In the genomic region with DNA sequence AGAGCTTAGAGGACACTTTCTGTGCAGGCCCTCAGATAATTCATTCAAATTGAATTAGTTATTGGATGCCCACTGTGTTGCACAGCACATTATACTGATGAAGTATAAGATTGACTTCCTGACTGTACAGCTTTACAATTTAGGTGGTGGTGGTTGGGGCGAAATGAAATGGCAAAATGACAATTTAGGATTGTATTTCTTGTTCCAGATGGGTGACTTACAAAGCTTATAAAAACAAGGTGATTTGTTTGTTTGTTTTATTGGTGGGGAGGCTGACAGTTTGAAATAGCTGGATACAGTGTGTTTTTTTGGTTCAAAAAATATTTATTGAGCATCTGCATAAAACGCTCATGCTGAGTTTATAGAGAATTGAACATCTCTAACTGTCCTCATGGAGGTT, we compare ENCODE assay signal across 10 cellular contexts. TPM values are rescaled to one million over a fixed set of nuclear protein-coding genes. Genes with fewer than 3 reads are reported as not detected.
A peak's percentile ranks its signal among the peaks of the same experiment; 100 is the strongest.
DNase-seq lines count a peak whose midpoint lies in the region; ATAC-seq and TF ChIP-seq lines count a peak whose summit lies in the region.
"Had no signal": no experiment of that assay in that cellular context is flagged by ENCODE, and none has a peak within 500 bp of the region (broad histone marks: within the 10 kb centered on the region; RNA-seq: fewer than 3 reads in every experiment).

No MANE protein-coding gene starts in this region.

- H3K9me3 Mint-ChIP-seq in activated naive CD4-positive, alpha-beta T cell treated with anti-CD3 and anti-CD28 coated beads, Interleukin-2, amount 50 U/mL, for 24 hours, result no peaks in the 10 kb centered on the region
- H3K9me3 Mint-ChIP-seq in WTC11, result no peaks in the 10 kb centered on the region

- peaks cover 20% of the 10 kb centered on the region for H3K4me1 ChIP-seq in hepatocyte (ENCODE audit: insufficient read depth)
- H3K4me1 ChIP-seq in subcutaneous abdominal adipose tissue (ENCODE audit: control insufficient read depth in 5 of 5, insufficient read depth in 5 of 5, low read length in 5 of 5), result peaks cover 0 to 25% (median 20%) of the 10 kb centered on the region in 5 donors

- peak overlapping the region; percentile 92 for H3K4me3 ChIP-seq in hepatocyte
- peak overlapping the region in 2 of 5 donors; percentile 64 to 80 for H3K4me3 ChIP-seq in subcutaneous abdominal adipose tissue (ENCODE audit: low read depth in 1 of 5, low read length in 5 of 5)

- H3K79me2 ChIP-seq in hepatocyte, result peaks cover 64% of the 10 kb centered on the region

- H3K27ac ChIP-seq in hepatocyte, result no peak overlapping the region
- H3K27ac ChIP-seq in subcutaneous abdominal adipose tissue (ENCODE audit: low read depth, low read length), result no peak overlapping the region

- H3K36me3 ChIP-seq in hepatocyte (replicated peaks; ENCODE audit: insufficient read depth, low read depth) (no peaks in the 10 kb centered on the region), subcutaneous abdominal adipose tissue (ENCODE audit: control insufficient read depth in 5 of 5, insufficient read depth in 5 of 5, low read length in 5 of 5) (no peaks in the 10 kb centered on the region)

- 80% methylated on average over 2 of the region's 2 CpGs for WGBS in hepatocyte (ENCODE audit: low lambda C conversion rate, missing lambda C conversion rate)

- H3K4me2 ChIP-seq in hepatocyte, result peak overlapping the region; percentile 94

- H3K27me3 ChIP-seq in hepatocyte, result no peaks in the 10 kb centered on the region
- no peaks in the 10 kb centered on the region for H3K27me3 ChIP-seq in subcutaneous abdominal adipose tissue (ENCODE audit: control insufficient read depth in 5 of 5, insufficient read depth in 4 of 5, low read length in 5 of 5)

- H2AFZ ChIP-seq in hepatocyte, result no peak overlapping the region

- no peaks in the 10 kb centered on the region for H3K27me3 Mint-ChIP-seq in activated naive CD4-positive, alpha-beta T cell treated with anti-CD3 and anti-CD28 coated beads, Interleukin-2, amount 50 U/mL, for 24 hours
- peaks cover 12% of the 10 kb centered on the region for H3K27me3 Mint-ChIP-seq in WTC11 (ENCODE audit: low read depth)

- H3K9me3 ChIP-seq in hepatocyte (ENCODE audit: low read depth) (no peaks in the 10 kb centered on the region), subcutaneous abdominal adipose tissue (ENCODE audit: control insufficient read depth in 5 of 5, low read length in 5 of 5) (no peaks in the 10 kb centered on the region)

- CTCF ChIA-PET in WTC11 (lab: Charles Lee), result interaction anchor here (2.4 kb wide), 1 partner anchor 25 kb away, joined by 15 read pairs; a partner anchor contains a TSS

- DNase-seq in activated naive CD4-positive, alpha-beta T cell treated with Interleukin-2 at 50 U/mL for 16 hours, result no peak
- DNase-seq in WTC11 (ENCODE audit: low spot score) (no peak), hepatocyte (ENCODE audit: low spot score) (no peak), ecto neural progenitor cell (ENCODE audit: low spot score) (no peak), NOMO-1 treated with dmso at 0.1 percent for 144 hours (lab: John Stamatoyannopoulos, UW; ENCODE audit: unreplicated experiment) (no peak)
- no peak for DNase-seq in stimulated activated CD4-positive, alpha-beta T cell treated with anti-CD3 and anti-CD28 coated beads, Interleukin-12 subunit alpha, Interleukin-12 subunit beta, amount 100 ng/mL, for 4 hours
- DNase-seq: KG1 had no signal

- no peaks in the 10 kb centered on the region for H3K9me2 ChIP-seq in hepatocyte (replicated peaks; ENCODE audit: insufficient read depth)

- H3K4me1 Mint-ChIP-seq in activated naive CD4-positive, alpha-beta T cell treated with anti-CD3 and anti-CD28 coated beads, Interleukin-2, amount 50 U/mL, for 24 hours, result peaks cover 66% of the 10 kb centered on the region
- peaks cover 65% of the 10 kb centered on the region for H3K4me1 Mint-ChIP-seq in WTC11

- peak overlapping the region; percentile 83 for H3K4me3 Mint-ChIP-seq in activated naive CD4-positive, alpha-beta T cell treated with anti-CD3 and anti-CD28 coated beads, Interleukin-2, amount 50 U/mL, for 24 hours
- H3K4me3 Mint-ChIP-seq in WTC11, result peak overlapping the region; percentile 78

- peak overlapping the region in 4 of 5 donors; percentile 36 to 87 (median 80) for H3K9ac ChIP-seq in subcutaneous abdominal adipose tissue (ENCODE audit: low read length in 5 of 5)

- H4K20me1 ChIP-seq in hepatocyte (ENCODE audit: insufficient read depth, poor library complexity, severe bottlenecking), result peaks cover 55% of the 10 kb centered on the region

- H3K36me3 Mint-ChIP-seq in activated naive CD4-positive, alpha-beta T cell treated with anti-CD3 and anti-CD28 coated beads, Interleukin-2, amount 50 U/mL, for 24 hours, result peaks cover 7% of the 10 kb centered on the region
- no peaks in the 10 kb centered on the region for H3K36me3 Mint-ChIP-seq in WTC11

- POLR2A ChIA-PET in WTC11 (lab: Charles Lee), result interaction anchor here (0.5 to 3.5 kb wide), 2 partner anchors 25 to 274 kb away, joined by 3 to 43 read pairs; a partner anchor contains a TSS

- peak overlapping the region; percentile 38 for H3K27ac Mint-ChIP-seq in activated naive CD4-positive, alpha-beta T cell treated with anti-CD3 and anti-CD28 coated beads, Interleukin-2, amount 50 U/mL, for 24 hours
- no peak overlapping the region for H3K27ac Mint-ChIP-seq in WTC11

- no peak for TF ChIP-seq CTCF in WTC11 (IDR thresholded peaks at IDR 0.05)
- TF ChIP-seq CTCF in hepatocyte (IDR thresholded peaks at IDR 0.05; ENCODE audit: poor library complexity), result no peak

- ATAC-seq in WTC11, result no peak
- ATAC-seq: left lobe of liver had no signal

TF ChIP-seq in WTC11, 78 proteins besides CTCF, POLR2A, EP300 and RAD21:
- TF ChIP-seq CREB1 (CRISPR knock-in tag; IDR thresholded peaks at IDR 0.05) (no peak), ZNF416 (CRISPR knock-in tag; IDR thresholded peaks at IDR 0.05) (no peak), SP1 (CRISPR knock-in tag; conservative IDR thresholded peaks at IDR 0.05) (no peak), GABPB1 (CRISPR knock-in tag; IDR thresholded peaks at IDR 0.05) (no peak), ESRRA (CRISPR knock-in tag; IDR thresholded peaks at IDR 0.05; ENCODE audit: borderline replicate concordance) (no peak), MXD4 (CRISPR knock-in tag; IDR thresholded peaks at IDR 0.05; ENCODE audit: borderline replicate concordance) (no peak), CBFB (CRISPR knock-in tag; IDR thresholded peaks at IDR 0.05; ENCODE audit: low read depth) (no peak), IRF2 (CRISPR knock-in tag; IDR thresholded peaks at IDR 0.05; ENCODE audit: borderline replicate concordance, low read depth) (no peak), NFE2L1 (CRISPR knock-in tag; IDR thresholded peaks at IDR 0.05) (no peak), ZNF138 (CRISPR knock-in tag; conservative IDR thresholded peaks at IDR 0.05) (no peak), ZNF121 (CRISPR knock-in tag; IDR thresholded peaks at IDR 0.05) (no peak), JAZF1 (CRISPR knock-in tag; IDR thresholded peaks at IDR 0.05) (no peak), EMX1 (CRISPR knock-in tag; IDR thresholded peaks at IDR 0.05) (no peak)
- TF ChIP-seq, protein P1, sequence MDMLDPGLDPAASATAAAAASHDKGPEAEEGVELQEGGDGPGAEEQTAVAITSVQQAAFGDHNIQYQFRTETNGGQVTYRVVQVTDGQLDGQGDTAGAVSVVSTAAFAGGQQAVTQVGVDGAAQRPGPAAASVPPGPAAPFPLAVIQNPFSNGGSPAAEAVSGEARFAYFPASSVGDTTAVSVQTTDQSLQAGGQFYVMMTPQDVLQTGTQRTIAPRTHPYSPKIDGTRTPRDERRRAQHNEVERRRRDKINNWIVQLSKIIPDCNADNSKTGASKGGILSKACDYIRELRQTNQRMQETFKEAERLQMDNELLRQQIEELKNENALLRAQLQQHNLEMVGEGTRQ (CRISPR knock-in tag; IDR thresholded peaks at IDR 0.05), result no peak
- TF ChIP-seq, protein P2, sequence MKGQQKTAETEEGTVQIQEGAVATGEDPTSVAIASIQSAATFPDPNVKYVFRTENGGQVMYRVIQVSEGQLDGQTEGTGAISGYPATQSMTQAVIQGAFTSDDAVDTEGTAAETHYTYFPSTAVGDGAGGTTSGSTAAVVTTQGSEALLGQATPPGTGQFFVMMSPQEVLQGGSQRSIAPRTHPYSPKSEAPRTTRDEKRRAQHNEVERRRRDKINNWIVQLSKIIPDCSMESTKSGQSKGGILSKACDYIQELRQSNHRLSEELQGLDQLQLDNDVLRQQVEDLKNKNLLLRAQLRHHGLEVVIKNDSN (CRISPR knock-in tag; IDR thresholded peaks at IDR 0.05), result no peak
- TF ChIP-seq, protein P3, sequence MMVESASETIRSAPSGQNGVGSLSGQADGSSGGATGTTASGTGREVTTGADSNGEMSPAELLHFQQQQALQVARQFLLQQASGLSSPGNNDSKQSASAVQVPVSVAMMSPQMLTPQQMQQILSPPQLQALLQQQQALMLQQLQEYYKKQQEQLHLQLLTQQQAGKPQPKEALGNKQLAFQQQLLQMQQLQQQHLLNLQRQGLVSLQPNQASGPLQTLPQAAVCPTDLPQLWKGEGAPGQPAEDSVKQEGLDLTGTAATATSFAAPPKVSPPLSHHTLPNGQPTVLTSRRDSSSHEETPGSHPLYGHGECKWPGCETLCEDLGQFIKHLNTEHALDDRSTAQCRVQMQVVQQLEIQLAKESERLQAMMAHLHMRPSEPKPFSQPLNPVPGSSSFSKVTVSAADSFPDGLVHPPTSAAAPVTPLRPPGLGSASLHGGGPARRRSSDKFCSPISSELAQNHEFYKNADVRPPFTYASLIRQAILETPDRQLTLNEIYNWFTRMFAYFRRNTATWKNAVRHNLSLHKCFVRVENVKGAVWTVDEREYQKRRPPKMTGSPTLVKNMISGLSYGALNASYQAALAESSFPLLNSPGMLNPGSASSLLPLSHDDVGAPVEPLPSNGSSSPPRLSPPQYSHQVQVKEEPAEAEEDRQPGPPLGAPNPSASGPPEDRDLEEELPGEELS (CRISPR knock-in tag; IDR thresholded peaks at IDR 0.05), result no peak
- TF ChIP-seq, protein P4, sequence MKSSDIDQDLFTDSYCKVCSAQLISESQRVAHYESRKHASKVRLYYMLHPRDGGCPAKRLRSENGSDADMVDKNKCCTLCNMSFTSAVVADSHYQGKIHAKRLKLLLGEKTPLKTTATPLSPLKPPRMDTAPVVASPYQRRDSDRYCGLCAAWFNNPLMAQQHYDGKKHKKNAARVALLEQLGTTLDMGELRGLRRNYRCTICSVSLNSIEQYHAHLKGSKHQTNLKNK (CRISPR knock-in tag; IDR thresholded peaks at IDR 0.05), result no peak

RNA-seq across cellular contexts. Expression of a gene that starts 1.6 kb away (rescaled TPM):
- total RNA-seq in WTC11 (2021), result 24.4 to 29.0 TPM (median 24.8 TPM) in 3 replicates
- total RNA-seq in hepatocyte, result 53.6 and 57.0 TPM in 2 replicates
- 36.2 and 38.5 TPM in 2 replicates for polyA plus RNA-seq in hepatocyte

RNA-seq across cellular contexts. Expression of a gene that starts 25.0 kb away (rescaled TPM):
- total RNA-seq in WTC11 (2021) (10.5 to 13.3 TPM (median 10.8 TPM) in 3 replicates), hepatocyte (7.3 and 9.5 TPM in 2 replicates)
- 6.7 and 7.3 TPM in 2 replicates for polyA plus RNA-seq in hepatocyte
